Comparison of ENCODE assay signal across 29 cellular contexts in the genomic region with DNA sequence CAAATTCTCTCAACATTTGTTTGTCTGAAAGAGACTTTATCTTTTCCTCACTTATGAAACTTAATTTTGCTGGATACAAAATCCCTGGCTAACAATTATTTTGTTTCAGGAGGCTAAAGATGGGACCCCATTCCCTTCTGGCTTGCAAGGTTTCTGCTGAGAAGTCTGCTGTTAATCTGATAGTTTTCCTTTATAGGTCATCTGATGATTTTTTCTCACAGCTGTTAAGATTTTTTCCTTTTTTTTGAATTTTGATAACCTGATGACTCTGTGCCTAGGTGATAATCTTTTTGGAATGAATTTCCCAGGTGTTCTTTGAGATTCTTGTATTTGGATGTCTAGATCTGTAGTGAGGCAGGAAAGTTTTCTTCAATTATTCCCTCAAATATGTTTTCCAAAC.
"Had no signal": no experiment of that assay in that cellular context is flagged by ENCODE, and none has a peak within 500 bp of the region (broad histone marks: within the 10 kb centered on the region; RNA-seq: fewer than 3 reads in every experiment).

No MANE protein-coding gene starts in this region.

- H3K27ac ChIP-seq: stomach, suprapubic skin, testis, thoracic aorta, thyroid gland, tibial artery, tibial nerve, transverse colon, upper lobe of left lung, upper lobe of right lung, uterus, vagina had no signal

- H3K27me3 Mint-ChIP-seq: stimulated activated memory B cell treated with anti-CD40 and anti-IgM and Interleukin-4, amounts not matched to agents 10 μg/mL and 1 μg/mL and 100 μg/mL, for 72 hours; stimulated activated naive B cell treated with anti-CD40 and anti-IgM and Interleukin-4, amounts not matched to agents 10 μg/mL and 1 μg/mL and 100 μg/mL, for 72 hours; stimulated activated naive CD8-positive, alpha-beta T cell treated with anti-CD3 and anti-CD28 coated beads, Interleukin-15, amount 100 ng/mL, for 72 hours; stimulated activated naive CD8-positive, alpha-beta T cell treated with anti-CD3 and anti-CD28 coated beads, Interleukin-15, Interleukin-2, amounts not matched to agents 100 ng/mL and 50 ng/mL, for 24 hours; type B pancreatic cell had no signal

- H3K27ac Mint-ChIP-seq: stimulated activated effector memory CD8-positive, alpha-beta T cell treated with anti-CD3 and anti-CD28 coated beads, Interleukin-12 subunit alpha, Interleukin-12 subunit beta, amount 100 ng/mL, for 72 hours; stimulated activated memory B cell treated with anti-CD40 and anti-IgM and Interleukin-4, amounts not matched to agents 10 μg/mL and 1 μg/mL and 100 μg/mL, for 72 hours; stimulated activated naive B cell treated with anti-CD40 and anti-IgM and Interleukin-4, amounts not matched to agents 10 μg/mL and 1 μg/mL and 100 μg/mL, for 72 hours; stimulated activated naive CD8-positive, alpha-beta T cell treated with anti-CD3 and anti-CD28 coated beads, Interleukin-15, amount 100 ng/mL, for 72 hours; stimulated activated naive CD8-positive, alpha-beta T cell treated with anti-CD3 and anti-CD28 coated beads, Interleukin-15, Interleukin-2, amounts not matched to agents 100 ng/mL and 50 ng/mL, for 24 hours; type B pancreatic cell had no signal

- ATAC-seq: stimulated activated effector memory CD8-positive, alpha-beta T cell treated with anti-CD3 and anti-CD28 coated beads, Interleukin-12 subunit alpha, Interleukin-12 subunit beta, amount 100 ng/mL, for 72 hours; stimulated activated memory B cell treated with anti-CD40 and anti-IgM and Interleukin-4, amounts not matched to agents 10 μg/mL and 1 μg/mL and 100 μg/mL, for 72 hours; stimulated activated naive B cell treated with anti-CD40 and anti-IgM and Interleukin-4, amounts not matched to agents 10 μg/mL and 1 μg/mL and 100 μg/mL, for 72 hours; stimulated activated naive CD8-positive, alpha-beta T cell treated with anti-CD3 and anti-CD28 coated beads, Interleukin-15, amount 100 ng/mL, for 72 hours; stimulated activated naive CD8-positive, alpha-beta T cell treated with anti-CD3 and anti-CD28 coated beads, Interleukin-15, Interleukin-2, amounts not matched to agents 100 U/mL and 50 U/mL, for 24 hours; upper lobe of right lung had no signal

- H3K36me3 ChIP-seq: stomach, suprapubic skin, thoracic aorta, thyroid gland, tibial artery, tibial nerve, transverse colon, upper lobe of left lung, upper lobe of right lung, uterus, vagina had no signal

- H3K36me3 Mint-ChIP-seq: stimulated activated effector memory CD8-positive, alpha-beta T cell treated with anti-CD3 and anti-CD28 coated beads, Interleukin-12 subunit alpha, Interleukin-12 subunit beta, amount 100 ng/mL, for 72 hours; stimulated activated memory B cell treated with anti-CD40 and anti-IgM and Interleukin-4, amounts not matched to agents 10 μg/mL and 1 μg/mL and 100 μg/mL, for 72 hours; stimulated activated naive B cell treated with anti-CD40 and anti-IgM and Interleukin-4, amounts not matched to agents 10 μg/mL and 1 μg/mL and 100 μg/mL, for 72 hours; type B pancreatic cell had no signal

- H3K4me3 ChIP-seq: stomach, suprapubic skin, testis, thoracic aorta, thyroid gland, tibial artery, tibial nerve, transverse colon, upper lobe of left lung, upper lobe of right lung, uterus, vagina had no signal

- H3K4me3 Mint-ChIP-seq: stimulated activated effector memory CD8-positive, alpha-beta T cell treated with anti-CD3 and anti-CD28 coated beads, Interleukin-12 subunit alpha, Interleukin-12 subunit beta, amount 100 ng/mL, for 72 hours; stimulated activated memory B cell treated with anti-CD40 and anti-IgM and Interleukin-4, amounts not matched to agents 10 μg/mL and 1 μg/mL and 100 μg/mL, for 72 hours; stimulated activated naive B cell treated with anti-CD40 and anti-IgM and Interleukin-4, amounts not matched to agents 10 μg/mL and 1 μg/mL and 100 μg/mL, for 72 hours; stimulated activated naive CD8-positive, alpha-beta T cell treated with anti-CD3 and anti-CD28 coated beads, Interleukin-15, amount 100 ng/mL, for 72 hours; stimulated activated naive CD8-positive, alpha-beta T cell treated with anti-CD3 and anti-CD28 coated beads, Interleukin-15, Interleukin-2, amounts not matched to agents 100 ng/mL and 50 ng/mL, for 24 hours; type B pancreatic cell had no signal

- DNase-seq: stimulated activated CD4-positive, alpha-beta T cell treated with anti-CD3 and anti-CD28 coated beads, Interleukin-2, amount 100 ng/mL, for 48 hours; stimulated activated CD4-positive, alpha-beta T cell treated with anti-CD3 and anti-CD28 coated beads, Interleukin-4, amount 100 ng/mL, for 1 hour; stimulated activated CD4-positive, alpha-beta T cell treated with anti-CD3 and anti-CD28 coated beads, Interleukin-4, amount 100 ng/mL, for 24 hours; stimulated activated CD4-positive, alpha-beta T cell treated with anti-CD3 and anti-CD28 coated beads, Interleukin-4, amount 100 ng/mL, for 4 hours; stimulated activated CD8-positive, alpha-beta memory T cell treated with anti-CD3 and anti-CD28 coated beads, Interleukin-4, amount 100 ng/mL, for 48 hours; stimulated activated naive B cell treated with anti-CD40 and anti-IgM and Interleukin-4, amounts not matched to agents 10 μg/mL and 1 μg/mL and 100 μg/mL, for 72 hours; stimulated activated naive CD4-positive, alpha-beta T cell; stimulated activated naive CD4-positive, alpha-beta T cell treated with Interleukin-2 at 50 U/mL for 16 hours; stimulated activated naive CD8-positive, alpha-beta T cell treated with anti-CD3 and anti-CD28 coated beads, Interleukin-15, amount 100 ng/mL, for 72 hours; stimulated activated naive CD8-positive, alpha-beta T cell treated with anti-CD3 and anti-CD28 coated beads, Interleukin-15, Interleukin-2, amounts not matched to agents 100 U/mL and 50 U/mL, for 24 hours; stomach; substantia nigra; testis; thyroid gland; tibial artery; transverse colon; trophoblast cell; upper lobe of left lung; upper lobe of right lung; uterus had no signal

- H3K4me1 Mint-ChIP-seq: stimulated activated effector memory CD8-positive, alpha-beta T cell treated with anti-CD3 and anti-CD28 coated beads, Interleukin-12 subunit alpha, Interleukin-12 subunit beta, amount 100 ng/mL, for 72 hours; stimulated activated memory B cell treated with anti-CD40 and anti-IgM and Interleukin-4, amounts not matched to agents 10 μg/mL and 1 μg/mL and 100 μg/mL, for 72 hours; stimulated activated naive B cell treated with anti-CD40 and anti-IgM and Interleukin-4, amounts not matched to agents 10 μg/mL and 1 μg/mL and 100 μg/mL, for 72 hours; stimulated activated naive CD8-positive, alpha-beta T cell treated with anti-CD3 and anti-CD28 coated beads, Interleukin-15, amount 100 ng/mL, for 72 hours had no signal

- H3K4me1 ChIP-seq: stomach, suprapubic skin, testis, thyroid gland, tibial artery, tibial nerve, transverse colon, upper lobe of left lung, upper lobe of right lung, uterus, vagina had no signal

- FAIRE-seq: urothelium cell line had no signal

- H3K9me3 ChIP-seq: suprapubic skin, testis, thyroid gland, tibial artery, upper lobe of right lung, uterus, vagina had no signal
